14 cellular contexts compared by ENCODE assay signal in genomic region chr2:108288534-108289106, GRCh38. TPM values are rescaled to one million over a fixed set of nuclear protein-coding genes. Genes with fewer than 3 reads are reported as not detected.
DNase-seq lines count a peak whose midpoint lies in the region; ATAC-seq and TF ChIP-seq lines count a peak whose summit lies in the region.
"Had no signal": no experiment of that assay in that cellular context is flagged by ENCODE, and none has a peak within 500 bp of the region (broad histone marks: within the 10 kb centered on the region; RNA-seq: fewer than 3 reads in every experiment).

Gene SULT1C2 (plus strand): TSS chr2:108288895. CDS start chr2:108293668, 4,773 bp downstream.

- TF ChIP-seq CTCF in epithelial cell of proximal tubule (conservative IDR thresholded peaks at IDR 0.05; ENCODE audit: low read depth, low read length) (no peak), Peyer's patch (IDR thresholded peaks at IDR 0.05) (no peak), GM13976 (IDR thresholded peaks at IDR 0.05; ENCODE audit: borderline replicate concordance, control extremely low read depth, extremely low read depth, insufficient read depth, missing control alignments) (no peak)

- DNase-seq in GM23248 (peak; percentile 8), NCI-H345 (lab: John Stamatoyannopoulos, UW) (peak; percentile 63), epithelial cell of proximal tubule (ENCODE audit: low read depth) (peak; percentile 92), neuronal stem cell (ENCODE audit: low spot score) (peak; percentile 31), KBM-7 (no peak), Peyer's patch (no peak), GM13976 (ENCODE audit: low spot score) (no peak)
- DNase-seq: GDM1, posterior cingulate gyrus had no signal

- H2AK5ac ChIP-seq in neuronal stem cell (ENCODE audit: low read depth, low read length): peak within 1 kb of the TSS; percentile 85

- H3K79me1 ChIP-seq in neuronal stem cell (ENCODE audit: low read depth, low read length): no peaks in the 10 kb centered on the region

- in situ Hi-C loops in GM23248 (cut with MboI): no loop called here
- in situ Hi-C loops in KBM-7 (cut with MboI; ENCODE audit: low pct_unique_long_range_greater_than_20kb, low sequenced_read_pairs): no loop called here
- in situ Hi-C loops in GM13976 (cut with MboI; ENCODE audit: low sequenced_read_pairs, unreplicated experiment): no loop called here

- no peak within 1 kb of the TSS for H4K8ac ChIP-seq in neuronal stem cell (ENCODE audit: low read depth, low read length)

- H2BK15ac ChIP-seq in neuronal stem cell (ENCODE audit: low read length): peak within 1 kb of the TSS; percentile 83

- no peaks in the 10 kb centered on the region for H3K79me2 ChIP-seq in GM23248 (ENCODE audit: insufficient read depth)

- no peaks in the 10 kb centered on the region for H3K9me2 ChIP-seq in GM23248 (ENCODE audit: insufficient read depth)

- H3K4me3 ChIP-seq in GM23248: no peak within 1 kb of the TSS
- H3K4me3 ChIP-seq in epithelial cell of proximal tubule (ENCODE audit: low read depth, low read length): peak within 1 kb of the TSS; percentile 59
- H3K4me3 ChIP-seq in neuronal stem cell (ENCODE audit: low read length in 2 of 2): peak within 1 kb of the TSS in 1 of 2 donors; percentile 36
- H3K4me3 ChIP-seq in Peyer's patch: peak within 1 kb of the TSS in 1 of 4 donors; percentile 21
- H3K4me3 ChIP-seq: SK-N-MC had no signal

- H3K14ac ChIP-seq in neuronal stem cell (ENCODE audit: low read length): peak within 1 kb of the TSS; percentile 83

- TF ChIP-seq POLR2A in Peyer's patch (IDR thresholded peaks at IDR 0.05): no peak

- H3K4ac ChIP-seq in neuronal stem cell (ENCODE audit: low read length): no peak within 1 kb of the TSS

- no peak within 1 kb of the TSS for H3K27ac ChIP-seq in GM23248
- peak within 1 kb of the TSS; percentile 31 for H3K27ac ChIP-seq in neuronal stem cell (replicated peaks; ENCODE audit: low read length)
- H3K27ac ChIP-seq in Peyer's patch: no peak within 1 kb of the TSS
- H3K27ac ChIP-seq: SK-N-MC had no signal

- H2BK120ac ChIP-seq in neuronal stem cell (ENCODE audit: low read depth, low read length): peak within 1 kb of the TSS; percentile 83

- H4K91ac ChIP-seq in neuronal stem cell (ENCODE audit: low read depth, low read length, poor library complexity): no peak within 1 kb of the TSS

- H3K23ac ChIP-seq in neuronal stem cell (ENCODE audit: low read depth, low read length, poor library complexity): peak within 1 kb of the TSS; percentile 46

- H3K27me3 ChIP-seq in GM23248 (replicated peaks; ENCODE audit: insufficient read depth) (no peaks in the 10 kb centered on the region), neuronal stem cell (ENCODE audit: control insufficient read depth in 3 of 3, insufficient read depth in 3 of 3, low read depth in 1 of 3, low read length in 3 of 3) (no peaks in the 10 kb centered on the region), Peyer's patch (no peaks in the 10 kb centered on the region)

- no peak for ATAC-seq in HG02759 (IDR thresholded peaks at IDR 0.05; ENCODE audit: unreplicated experiment)
- ATAC-seq: activated T-helper 17 cell treated with anti-CD3 and anti-CD28 coated beads, Interleukin-2, amount 50 U/mL, for 72 hours; esophagus mucosa; stimulated activated effector memory CD8-positive, alpha-beta T cell treated with anti-CD3 and anti-CD28 coated beads, Interleukin-12 subunit alpha, Interleukin-12 subunit beta, amount 100 ng/mL, for 72 hours had no signal

- 35 to 36% methylated on average over 7 of the region's 7 CpGs for WGBS in GM23248 (ENCODE audit: low coverage in 1 of 2, low lambda C conversion rate in 2 of 2, missing lambda C conversion rate in 2 of 2), 2 experiments
- WGBS in neuronal stem cell (ENCODE audit: extremely low coverage in 2 of 2, insufficient read length in 2 of 2, insufficient replicate concordance in 1 of 2), 2 donors: no CpG with 5 or more reads among the region's 7 CpGs

- H3K9me3 ChIP-seq in GM23248 (ENCODE audit: low read depth) (no peaks in the 10 kb centered on the region), neuronal stem cell (replicated peaks in 1 of 2; ENCODE audit: control insufficient read depth in 2 of 2, insufficient read depth in 1 of 2, low read depth in 1 of 2, low read length in 2 of 2) (peaks cover 0 to 1% of the 10 kb centered on the region in 2 donors), Peyer's patch (no peaks in the 10 kb centered on the region)

- no peak within 1 kb of the TSS for H3K4me2 ChIP-seq in GM23248 (ENCODE audit: unreplicated experiment)
- H3K4me2 ChIP-seq in neuronal stem cell (ENCODE audit: insufficient read depth, low read length, poor library complexity, severe bottlenecking): peak within 1 kb of the TSS; percentile 35

- no peak within 1 kb of the TSS for H2AFZ ChIP-seq in GM23248
- peak within 1 kb of the TSS; percentile 83 for H2AFZ ChIP-seq in neuronal stem cell (ENCODE audit: low read length)

- H3F3A ChIP-seq in GM23248 (ENCODE audit: insufficient read depth): no peaks in the 10 kb centered on the region

- H2BK5ac ChIP-seq in neuronal stem cell (ENCODE audit: low read length): peak within 1 kb of the TSS; percentile 39

- peak within 1 kb of the TSS; percentile 68 for H3K18ac ChIP-seq in neuronal stem cell (ENCODE audit: low read length)

- H3K4me1 ChIP-seq in GM23248 (ENCODE audit: insufficient read depth): no peaks in the 10 kb centered on the region
- peaks cover 8 to 9% of the 10 kb centered on the region in 2 donors for H3K4me1 ChIP-seq in neuronal stem cell (ENCODE audit: control insufficient read depth in 2 of 2, insufficient read depth in 1 of 2, low read depth in 1 of 2, low read length in 2 of 2)
- H3K4me1 ChIP-seq in Peyer's patch: no peaks in the 10 kb centered on the region

- H3K9ac ChIP-seq in GM23248 (no peak within 1 kb of the TSS), neuronal stem cell (ENCODE audit: low read depth, low read length, poor library complexity) (no peak within 1 kb of the TSS)

- H2BK12ac ChIP-seq in neuronal stem cell (ENCODE audit: low read length): peak within 1 kb of the TSS; percentile 77

- H4K20me1 ChIP-seq in GM23248 (ENCODE audit: insufficient read depth): no peaks in the 10 kb centered on the region

- H3K36me3 ChIP-seq in GM23248 (ENCODE audit: low read depth): no peaks in the 10 kb centered on the region
- no peaks in the 10 kb centered on the region for H3K36me3 ChIP-seq in neuronal stem cell (replicated peaks in 1 of 2; ENCODE audit: control insufficient read depth in 2 of 2, insufficient read depth in 2 of 2, low read length in 2 of 2)
- no peaks in the 10 kb centered on the region for H3K36me3 ChIP-seq in Peyer's patch

RNA-seq across cellular contexts. Expression of gene SULT1C2, which starts in this region (rescaled TPM):
- total RNA-seq in GM23248 (2014; rRNA removed; shearing (Covaris generic)): not detected in 2 replicates
- polyA plus RNA-seq in GM23248 (2016; fragmentation: Nextera tagmentation; extraction: Ambion mirVana): not detected in 2 replicates
- total RNA-seq in epithelial cell of proximal tubule (3.2 and 4.3 TPM in 2 replicates), Peyer's patch (10 to 100 TPM in 2 of 4 donors, 1 to 10 TPM in 2; 1.3 to 55.3 (median 19.3) TPM)
- 1.1 TPM for polyA plus RNA-seq in neuronal stem cell (2013, experiment 1 of 2)
- polyA plus RNA-seq in neuronal stem cell (2013, experiment 2 of 2): 1.2 TPM
- total RNA-seq: activated T-helper 17 cell treated with anti-CD3 and anti-CD28 coated beads, Interleukin-2, amount 50 U/mL, for 72 hours; esophagus mucosa had no signal

Comparison
In these comparisons a context has a peak if more than half of its experiments do, and no peak if none do; other contexts are left out.
1. Peak in DNase-seq in GM23248; RNA of the gene not detected or under 1 TPM.
2. DNase-seq: peak in NCI-H345 (single experiment), epithelial cell of proximal tubule (single experiment) and neuronal stem cell (single experiment); none in KBM-7 (single experiment), Peyer's patch (0 of 3) and GM13976 (single experiment).